In the genomic region with DNA sequence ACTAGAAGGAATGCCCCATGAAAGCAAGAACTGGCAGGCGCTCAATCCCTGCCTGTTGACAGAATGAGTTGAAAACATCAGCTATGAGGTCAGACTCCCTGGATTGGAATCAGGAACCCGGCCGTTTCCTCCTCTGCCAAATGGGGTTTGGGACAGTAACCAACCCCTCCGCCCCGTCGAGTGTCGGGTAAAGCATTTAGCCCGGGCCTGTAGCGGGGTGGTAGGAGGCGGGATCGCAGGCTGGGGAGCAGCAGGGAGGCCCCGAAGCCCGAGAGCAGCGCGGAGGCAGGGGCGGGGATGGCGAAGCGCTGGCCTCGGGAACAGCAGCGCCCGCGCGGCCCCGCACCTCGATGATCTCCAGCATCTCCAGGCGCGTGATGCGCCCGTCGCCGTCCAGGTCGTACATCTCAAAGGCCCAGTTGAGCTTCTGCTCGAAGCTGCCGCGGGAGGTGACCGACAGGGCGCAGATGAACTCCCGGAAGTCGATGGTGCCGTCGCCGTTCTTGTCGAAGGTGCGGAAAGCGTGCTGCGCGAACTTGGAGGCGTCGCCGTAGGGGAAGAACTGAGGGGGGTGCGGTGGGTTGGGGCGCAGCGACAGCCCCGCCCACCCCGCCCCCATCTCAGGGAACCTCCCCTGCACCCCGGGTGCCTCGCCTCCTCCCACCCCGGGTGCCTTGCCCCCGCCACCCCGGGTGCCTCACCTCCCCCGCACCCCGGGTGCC, we compare ENCODE assay signal across 16 cellular contexts. TPM values are rescaled to one million over a fixed set of nuclear protein-coding genes. Genes with fewer than 3 reads are reported as not detected.
DNase-seq lines count a peak whose midpoint lies in the region; ATAC-seq, FAIRE-seq and TF ChIP-seq lines count a peak whose summit lies in the region.
"Had no signal": no experiment of that assay in that cellular context is flagged by ENCODE, and none has a peak within 500 bp of the region (broad histone marks: within the 10 kb centered on the region; RNA-seq: fewer than 3 reads in every experiment).

No MANE protein-coding gene starts in this region.

- no CpG with 5 or more reads among the region's 62 CpGs for WGBS in neuronal stem cell (ENCODE audit: extremely low coverage in 2 of 2, insufficient read length in 2 of 2, insufficient replicate concordance in 1 of 2), 2 donors

- peak overlapping the region; percentile 8 for H2BK120ac ChIP-seq in neuronal stem cell (ENCODE audit: low read depth, low read length)

- H3K9ac ChIP-seq in neuronal stem cell (ENCODE audit: low read depth, low read length, poor library complexity), result no peak overlapping the region
- H3K9ac ChIP-seq: BLaER1 treated with 17β-estradiol and CSF1 and Interleukin-3, amounts not matched to agents 10 nM and 100 nM had no signal

- no peak for ATAC-seq in central memory CD8-positive, alpha-beta T cell (replicated peaks; ENCODE audit: extremely low read depth, poor library complexity, severe bottlenecking)
- ATAC-seq in HG03280 (IDR thresholded peaks at IDR 0.05; ENCODE audit: unreplicated experiment), result no peak
- no peak for ATAC-seq in GM18868 (IDR thresholded peaks at IDR 0.05; ENCODE audit: unreplicated experiment)

- H3K18ac ChIP-seq in neuronal stem cell (ENCODE audit: low read length), result no peak overlapping the region

- CTCF ChIA-PET in CD8-positive, alpha-beta memory T cell (lab: Charles Lee), result interaction anchor here (0.6 to 1.8 kb wide), 3 partner anchors 11 to 78 kb away, joined by 3 to 13 read pairs (median 4); no protein-coding TSS in a partner anchor

- no peak overlapping the region for H3K27ac ChIP-seq in CD8-positive, alpha-beta memory T cell (ENCODE audit: low read depth, low read length)
- H3K27ac ChIP-seq in neuronal stem cell (replicated peaks; ENCODE audit: low read length), result no peak overlapping the region
- H3K27ac ChIP-seq: BLaER1 treated with 17β-estradiol and CSF1 and Interleukin-3, amounts not matched to agents 10 nM and 100 nM; tibial artery had no signal

- no peak overlapping the region for H2AFZ ChIP-seq in neuronal stem cell (ENCODE audit: low read length)

- TF ChIP-seq POLR2A in GM12891 (IDR thresholded peaks at IDR 0.05; ENCODE audit: low read depth, low read length), result no peak

- H3K9me3 ChIP-seq in CD8-positive, alpha-beta memory T cell (ENCODE audit: low read length), result no peaks in the 10 kb centered on the region
- peaks cover 0 to 2% of the 10 kb centered on the region in 2 donors for H3K9me3 ChIP-seq in neuronal stem cell (replicated peaks in 1 of 2; ENCODE audit: control insufficient read depth in 2 of 2, insufficient read depth in 1 of 2, low read depth in 1 of 2, low read length in 2 of 2)
- H3K9me3 ChIP-seq: BLaER1 treated with 17β-estradiol and CSF1 and Interleukin-3, amounts not matched to agents 10 nM and 100 nM; MG63; tibial artery had no signal

- intact Hi-C loops in activated CD4-positive, alpha-beta T cell treated with anti-CD3 and anti-CD28 coated beads, Interleukin-2, amount 10 ng/mL, durations not matched to agents 24 days and 14 days (cut with micrococcal nuclease), result no loop called here

- peaks cover 24% of the 10 kb centered on the region for H3K4me1 ChIP-seq in CD8-positive, alpha-beta memory T cell (ENCODE audit: insufficient read depth, low read length)
- H3K4me1 ChIP-seq in neuronal stem cell (ENCODE audit: control insufficient read depth in 2 of 2, insufficient read depth in 1 of 2, low read depth in 1 of 2, low read length in 2 of 2), result peaks cover 0 to under 1% of the 10 kb centered on the region in 2 donors
- H3K4me1 ChIP-seq: tibial artery had no signal

- no peak overlapping the region for H3K27ac Mint-ChIP-seq in CD8-positive, alpha-beta memory T cell
- no peak overlapping the region for H3K27ac Mint-ChIP-seq in activated CD4-positive, alpha-beta T cell treated with anti-CD3 and anti-CD28 coated beads, Interleukin-2, amount 10 ng/mL, durations not matched to agents 24 days and 14 days
- no peak overlapping the region for H3K27ac Mint-ChIP-seq in central memory CD8-positive, alpha-beta T cell (ENCODE audit: low read depth)

- H3K4me3 Mint-ChIP-seq in CD8-positive, alpha-beta memory T cell, result peak overlapping the region in 5 of 7 donors; percentile 23 to 77 (median 52)
- no peak overlapping the region for H3K4me3 Mint-ChIP-seq in activated CD4-positive, alpha-beta T cell treated with anti-CD3 and anti-CD28 coated beads, Interleukin-2, amount 10 ng/mL, durations not matched to agents 24 days and 14 days
- H3K4me3 Mint-ChIP-seq in central memory CD8-positive, alpha-beta T cell, result peak overlapping the region; percentile 59

- no peak overlapping the region for H3K4me3 ChIP-seq in CD8-positive, alpha-beta memory T cell (ENCODE audit: low read length)
- no peak overlapping the region for H3K4me3 ChIP-seq in neuronal stem cell (ENCODE audit: low read length in 2 of 2)
- H3K4me3 ChIP-seq: BLaER1 treated with 17β-estradiol and CSF1 and Interleukin-3, amounts not matched to agents 10 nM and 100 nM; MG63; tibial artery had no signal

- H2AK5ac ChIP-seq in neuronal stem cell (ENCODE audit: low read depth, low read length), result peak overlapping the region; percentile 65

- no peak overlapping the region for H2BK12ac ChIP-seq in neuronal stem cell (ENCODE audit: low read length)

- peak overlapping the region; percentile 26 for H3K14ac ChIP-seq in neuronal stem cell (ENCODE audit: low read length)

- POLR2A ChIA-PET in CD8-positive, alpha-beta memory T cell (lab: Charles Lee), result no interaction called here

- no peak overlapping the region for H4K8ac ChIP-seq in neuronal stem cell (ENCODE audit: low read depth, low read length)

- no peak overlapping the region for H3K4ac ChIP-seq in neuronal stem cell (ENCODE audit: low read length)

- H3K36me3 Mint-ChIP-seq in CD8-positive, alpha-beta memory T cell, result peaks cover 4 to 11% (median 7%) of the 10 kb centered on the region in 3 donors
- H3K36me3 Mint-ChIP-seq in activated CD4-positive, alpha-beta T cell treated with anti-CD3 and anti-CD28 coated beads, Interleukin-2, amount 10 ng/mL, durations not matched to agents 24 days and 14 days (ENCODE audit: low read depth), result no peaks in the 10 kb centered on the region
- H3K36me3 Mint-ChIP-seq in central memory CD8-positive, alpha-beta T cell (ENCODE audit: insufficient read depth), result peaks cover 6% of the 10 kb centered on the region

- no peaks in the 10 kb centered on the region for H3K27me3 ChIP-seq in CD8-positive, alpha-beta memory T cell (ENCODE audit: insufficient read depth, low read length, poor library complexity, severe bottlenecking)
- peaks cover 9 to 73% (median 21%) of the 10 kb centered on the region in 3 experiments for H3K27me3 ChIP-seq in neuronal stem cell (ENCODE audit: control insufficient read depth in 3 of 3, insufficient read depth in 3 of 3, low read depth in 1 of 3, low read length in 3 of 3)
- H3K27me3 ChIP-seq: BLaER1 treated with 17β-estradiol and CSF1 and Interleukin-3, amounts not matched to agents 10 nM and 100 nM had no signal

- peaks cover 0 to 4% (median 0%) of the 10 kb centered on the region in 5 donors for H3K9me3 Mint-ChIP-seq in CD8-positive, alpha-beta memory T cell
- H3K9me3 Mint-ChIP-seq in activated CD4-positive, alpha-beta T cell treated with anti-CD3 and anti-CD28 coated beads, Interleukin-2, amount 10 ng/mL, durations not matched to agents 24 days and 14 days, result no peaks in the 10 kb centered on the region
- H3K9me3 Mint-ChIP-seq in central memory CD8-positive, alpha-beta T cell, result no peaks in the 10 kb centered on the region

- FAIRE-seq in GM12891 (lab: Jason Lieb, UNC), result no peak
- FAIRE-seq: bronchial epithelial cell, GM19239, kidney had no signal

- no peak overlapping the region for H2BK5ac ChIP-seq in neuronal stem cell (ENCODE audit: low read length)

- peaks cover 10 to 37% (median 13%) of the 10 kb centered on the region in 3 donors for H3K4me1 Mint-ChIP-seq in CD8-positive, alpha-beta memory T cell
- peaks cover 11% of the 10 kb centered on the region for H3K4me1 Mint-ChIP-seq in activated CD4-positive, alpha-beta T cell treated with anti-CD3 and anti-CD28 coated beads, Interleukin-2, amount 10 ng/mL, durations not matched to agents 24 days and 14 days
- peaks cover 6% of the 10 kb centered on the region for H3K4me1 Mint-ChIP-seq in central memory CD8-positive, alpha-beta T cell

- H4K91ac ChIP-seq in neuronal stem cell (ENCODE audit: low read depth, low read length, poor library complexity), result no peak overlapping the region

- no peaks in the 10 kb centered on the region for H3K36me3 ChIP-seq in CD8-positive, alpha-beta memory T cell (ENCODE audit: insufficient read depth, low read length)
- no peaks in the 10 kb centered on the region for H3K36me3 ChIP-seq in neuronal stem cell (replicated peaks in 1 of 2; ENCODE audit: control insufficient read depth in 2 of 2, insufficient read depth in 2 of 2, low read length in 2 of 2)
- H3K36me3 ChIP-seq: BLaER1 treated with 17β-estradiol and CSF1 and Interleukin-3, amounts not matched to agents 10 nM and 100 nM; MG63; tibial artery had no signal

- DNase-seq in CD8-positive, alpha-beta memory T cell, result peak; percentile 21 to 70 (median 45)
- peak; percentile 76 for DNase-seq in activated CD4-positive, alpha-beta T cell treated with anti-CD3 and anti-CD28 coated beads, Interleukin-2, amount 10 ng/mL, durations not matched to agents 24 days and 14 days
- DNase-seq in central memory CD8-positive, alpha-beta T cell (ENCODE audit: low spot score in 2 of 2), result no peak
- no peak for DNase-seq in neuronal stem cell (ENCODE audit: low spot score)
- no peak for DNase-seq in GM12891 (ENCODE audit: insufficient read length, low spot score)
- no peak for DNase-seq in SHP77 (lab: John Stamatoyannopoulos, UW)
- DNase-seq: MG63, NCI-H526, SIG-M5, tibial artery had no signal

- H3K27me3 Mint-ChIP-seq in CD8-positive, alpha-beta memory T cell, result peaks cover 17 to 29% of the 10 kb centered on the region in 2 donors
- peaks cover 39% of the 10 kb centered on the region for H3K27me3 Mint-ChIP-seq in activated CD4-positive, alpha-beta T cell treated with anti-CD3 and anti-CD28 coated beads, Interleukin-2, amount 10 ng/mL, durations not matched to agents 24 days and 14 days
- peaks cover 42% of the 10 kb centered on the region for H3K27me3 Mint-ChIP-seq in central memory CD8-positive, alpha-beta T cell

- no peak overlapping the region for H3K4me2 ChIP-seq in neuronal stem cell (ENCODE audit: insufficient read depth, low read length, poor library complexity, severe bottlenecking)
- H3K4me2 ChIP-seq: BLaER1 treated with 17β-estradiol and CSF1 and Interleukin-3, amounts not matched to agents 10 nM and 100 nM had no signal

- H3K23ac ChIP-seq in neuronal stem cell (ENCODE audit: low read depth, low read length, poor library complexity), result peak overlapping the region; percentile 71

- no peaks in the 10 kb centered on the region for H3K79me1 ChIP-seq in neuronal stem cell (ENCODE audit: low read depth, low read length)

- peak overlapping the region; percentile 7 for H2BK15ac ChIP-seq in neuronal stem cell (ENCODE audit: low read length)

RNA-seq across cellular contexts. Expression of a gene that starts 7.5 kb away (rescaled TPM):
- total RNA-seq in CD8-positive, alpha-beta memory T cell, result 1 to 10 TPM; 1.9 to 2.0 TPM
- polyA plus RNA-seq in CD8-positive, alpha-beta memory T cell, result 2.5 TPM
- 0.38 and 0.44 TPM in 2 replicates for total RNA-seq in activated CD4-positive, alpha-beta T cell treated with anti-CD3 and anti-CD28 coated beads, Interleukin-2, amount 10 ng/mL, durations not matched to agents 24 days and 14 days
- polyA plus RNA-seq in neuronal stem cell (2013, experiment 1 of 2), result 0.18 TPM
- 0.11 TPM for polyA plus RNA-seq in neuronal stem cell (2013, experiment 2 of 2)
- polyA plus RNA-seq in GM12891 (2012; ENCODE audit: low read depth, missing spikeins), result 0.31 TPM

RNA-seq across cellular contexts. Expression of a gene that starts 11.8 kb away (rescaled TPM):
- not detected for total RNA-seq in CD8-positive, alpha-beta memory T cell
- polyA plus RNA-seq in CD8-positive, alpha-beta memory T cell, result not detected
- 0.31 and 0.56 TPM in 2 replicates for total RNA-seq in activated CD4-positive, alpha-beta T cell treated with anti-CD3 and anti-CD28 coated beads, Interleukin-2, amount 10 ng/mL, durations not matched to agents 24 days and 14 days
- polyA plus RNA-seq in neuronal stem cell (2013, experiment 1 of 2), result 0.04 TPM
- polyA plus RNA-seq in neuronal stem cell (2013, experiment 2 of 2), result not detected
- not detected for polyA plus RNA-seq in GM12891 (2012; ENCODE audit: low read depth, missing spikeins)
- total RNA-seq: bronchial epithelial cell had no signal

RNA-seq across cellular contexts. Expression of a gene that starts 44.3 kb away (rescaled TPM):
- total RNA-seq in CD8-positive, alpha-beta memory T cell, result under 1 TPM; 0.07 to 0.09 TPM
- polyA plus RNA-seq in CD8-positive, alpha-beta memory T cell, result not detected
- total RNA-seq in activated CD4-positive, alpha-beta T cell treated with anti-CD3 and anti-CD28 coated beads, Interleukin-2, amount 10 ng/mL, durations not matched to agents 24 days and 14 days, result not detected in 2 replicates
- 6.7 TPM for polyA plus RNA-seq in neuronal stem cell (2013, experiment 1 of 2)
- 6.9 TPM for polyA plus RNA-seq in neuronal stem cell (2013, experiment 2 of 2)
- 0.05 TPM for polyA plus RNA-seq in GM12891 (2012; ENCODE audit: low read depth, missing spikeins)
- total RNA-seq: bronchial epithelial cell had no signal

RNA-seq across cellular contexts. Expression of a gene that starts 54.9 kb away (rescaled TPM):
- 10 to 100 TPM; 61.2 to 65.2 TPM for total RNA-seq in CD8-positive, alpha-beta memory T cell
- 78.3 TPM for polyA plus RNA-seq in CD8-positive, alpha-beta memory T cell
- 71.3 and 76.7 TPM in 2 replicates for total RNA-seq in activated CD4-positive, alpha-beta T cell treated with anti-CD3 and anti-CD28 coated beads, Interleukin-2, amount 10 ng/mL, durations not matched to agents 24 days and 14 days
- 49.7 TPM for polyA plus RNA-seq in neuronal stem cell (2013, experiment 1 of 2)
- 46.8 TPM for polyA plus RNA-seq in neuronal stem cell (2013, experiment 2 of 2)
- polyA plus RNA-seq in GM12891 (2012; ENCODE audit: low read depth, missing spikeins), result 47.6 TPM

Comparison
In these comparisons a context has a peak if more than half of its experiments do, and no peak if none do; other contexts are left out.
1. DNase-seq: peak in CD8-positive, alpha-beta memory T cell (5 of 5) and activated CD4-positive, alpha-beta T cell treated with anti-CD3 and anti-CD28 coated beads, Interleukin-2, amount 10 ng/mL, durations not matched to agents 24 days and 14 days (single experiment); none in central memory CD8-positive, alpha-beta T cell (0 of 2), neuronal stem cell (single experiment), GM12891 (single experiment) and SHP77 (0 of 2).